1 cellular context compared by ENCODE assay signal in the genomic region with DNA sequence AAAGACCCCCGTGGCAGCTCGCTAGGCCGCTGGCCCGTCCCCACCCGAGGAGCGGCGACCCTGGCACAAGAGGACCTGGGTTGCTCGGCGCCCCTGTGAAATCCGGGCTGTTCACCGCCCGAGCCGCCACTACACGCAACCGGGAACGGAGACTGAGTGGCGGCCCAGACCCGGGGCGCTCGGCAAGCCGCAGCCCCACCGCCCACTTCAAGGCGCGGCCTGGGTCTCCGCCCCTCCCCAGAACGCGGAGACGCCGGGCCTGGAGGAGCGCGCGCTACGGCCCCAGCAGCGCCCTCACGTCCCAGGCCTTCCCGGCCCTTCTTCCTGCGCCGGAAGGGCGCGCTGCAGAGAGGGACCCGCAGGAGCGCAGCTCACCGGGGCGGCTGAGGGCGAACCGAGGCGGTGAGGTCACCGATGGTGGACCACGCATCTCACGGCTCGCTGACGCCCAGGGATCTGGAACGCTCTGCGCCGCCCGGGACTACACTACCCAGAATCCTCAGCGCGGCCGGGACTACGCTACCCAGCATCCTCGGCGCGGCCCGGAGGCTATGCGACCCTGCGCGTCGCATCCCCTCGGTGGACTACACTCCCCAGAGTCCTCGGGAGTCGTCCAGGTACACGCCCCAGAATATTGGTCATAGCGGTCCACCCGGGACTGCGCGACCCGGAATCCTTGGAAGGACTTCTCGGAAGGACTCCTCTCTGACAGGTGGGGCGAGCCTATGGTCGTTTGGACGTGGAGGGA.
A peak's percentile ranks its signal among the peaks of the same experiment; 100 is the strongest.
TF ChIP-seq lines count a peak whose summit lies in the region.

Gene ZNF337 (minus strand): TSS at position 470 of the 748 bp plus-strand sequence. CDS start 10,436 bp downstream, outside the sequence.

TF ChIP-seq in HepG2, 621 proteins besides CTCF, POLR2A, EP300 and RAD21 (continued from another document and continues in another):
- TF ChIP-seq, protein P1, sequence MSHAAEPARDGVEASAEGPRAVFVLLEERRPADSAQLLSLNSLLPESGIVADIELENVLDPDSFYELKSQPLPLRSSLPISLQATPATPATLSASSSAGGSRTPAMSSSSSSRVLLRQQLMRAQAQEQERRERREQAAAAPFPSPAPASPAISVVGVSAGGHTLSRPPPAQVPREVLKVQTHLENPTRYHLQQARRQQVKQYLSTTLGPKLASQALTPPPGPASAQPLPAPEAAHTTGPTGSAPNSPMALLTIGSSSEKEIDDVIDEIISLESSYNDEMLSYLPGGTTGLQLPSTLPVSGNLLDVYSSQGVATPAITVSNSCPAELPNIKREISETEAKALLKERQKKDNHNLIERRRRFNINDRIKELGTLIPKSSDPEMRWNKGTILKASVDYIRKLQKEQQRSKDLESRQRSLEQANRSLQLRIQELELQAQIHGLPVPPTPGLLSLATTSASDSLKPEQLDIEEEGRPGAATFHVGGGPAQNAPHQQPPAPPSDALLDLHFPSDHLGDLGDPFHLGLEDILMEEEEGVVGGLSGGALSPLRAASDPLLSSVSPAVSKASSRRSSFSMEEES (CRISPR knock-in tag; IDR thresholded peaks at IDR 0.05) = peak; percentile 67; the same call in 1 of the 2 replicates
- TF ChIP-seq ZNF296 (CRISPR knock-in tag; conservative IDR thresholded peaks at IDR 0.05) = peak; percentile 69
- TF ChIP-seq ZNF556 (CRISPR knock-in tag; IDR thresholded peaks at IDR 0.05; ENCODE audit: borderline replicate concordance) = peak; percentile 98; the same call in 1 of the 2 replicates
- TF ChIP-seq ZNF546 (CRISPR knock-in tag; conservative IDR thresholded peaks at IDR 0.05) = peak; percentile 52
- peak; percentile 90; the same call in 1 of the 2 replicates for TF ChIP-seq ZNF776 (CRISPR knock-in tag; IDR thresholded peaks at IDR 0.05)
- TF ChIP-seq ZNF354B (CRISPR knock-in tag; IDR thresholded peaks at IDR 0.05) = peak; percentile 97
- TF ChIP-seq TAF15 (IDR thresholded peaks at IDR 0.05; ENCODE audit: low read depth, low read length, poor library complexity, severe bottlenecking) = peak; percentile 96
- peak; percentile 92 for TF ChIP-seq CBFB (CRISPR knock-in tag; IDR thresholded peaks at IDR 0.05)
- peak; percentile 95 for TF ChIP-seq JUND (CRISPR knock-in tag; IDR thresholded peaks at IDR 0.05)
- TF ChIP-seq TCF12 (IDR thresholded peaks at IDR 0.05) = no peak
- peak; percentile 96 for TF ChIP-seq TCF12 (CRISPR knock-in tag; IDR thresholded peaks at IDR 0.05)
- TF ChIP-seq DDIT3 (CRISPR knock-in tag; IDR thresholded peaks at IDR 0.05) = 0 out of 2 replicates have a peak, but pooled peaks have one; percentile 15
- peak; percentile 55; the same call in 1 of the 2 replicates for TF ChIP-seq MED13 (CRISPR knock-in tag; IDR thresholded peaks at IDR 0.05)
- peak; percentile 80; the same call in 1 of the 2 replicates for TF ChIP-seq PCBP1 (IDR thresholded peaks at IDR 0.05; ENCODE audit: borderline replicate concordance, low read depth, low read length)
- TF ChIP-seq JUN (CRISPR knock-in tag; IDR thresholded peaks at IDR 0.05) = peak; percentile 96
- peak; percentile 96 for TF ChIP-seq ZC3H13 (CRISPR knock-in tag; IDR thresholded peaks at IDR 0.05)
- TF ChIP-seq, protein P2, sequence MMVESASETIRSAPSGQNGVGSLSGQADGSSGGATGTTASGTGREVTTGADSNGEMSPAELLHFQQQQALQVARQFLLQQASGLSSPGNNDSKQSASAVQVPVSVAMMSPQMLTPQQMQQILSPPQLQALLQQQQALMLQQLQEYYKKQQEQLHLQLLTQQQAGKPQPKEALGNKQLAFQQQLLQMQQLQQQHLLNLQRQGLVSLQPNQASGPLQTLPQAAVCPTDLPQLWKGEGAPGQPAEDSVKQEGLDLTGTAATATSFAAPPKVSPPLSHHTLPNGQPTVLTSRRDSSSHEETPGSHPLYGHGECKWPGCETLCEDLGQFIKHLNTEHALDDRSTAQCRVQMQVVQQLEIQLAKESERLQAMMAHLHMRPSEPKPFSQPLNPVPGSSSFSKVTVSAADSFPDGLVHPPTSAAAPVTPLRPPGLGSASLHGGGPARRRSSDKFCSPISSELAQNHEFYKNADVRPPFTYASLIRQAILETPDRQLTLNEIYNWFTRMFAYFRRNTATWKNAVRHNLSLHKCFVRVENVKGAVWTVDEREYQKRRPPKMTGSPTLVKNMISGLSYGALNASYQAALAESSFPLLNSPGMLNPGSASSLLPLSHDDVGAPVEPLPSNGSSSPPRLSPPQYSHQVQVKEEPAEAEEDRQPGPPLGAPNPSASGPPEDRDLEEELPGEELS (CRISPR knock-in tag; IDR thresholded peaks at IDR 0.05) = peak; percentile 68
- TF ChIP-seq FOXC1 (CRISPR knock-in tag; IDR thresholded peaks at IDR 0.05; ENCODE audit: borderline replicate concordance) = peak; percentile 99
- peak; percentile 84 for TF ChIP-seq FOSL2 (CRISPR knock-in tag; IDR thresholded peaks at IDR 0.05)
- TF ChIP-seq HNRNPLL (IDR thresholded peaks at IDR 0.05; ENCODE audit: low read depth, low read length, poor library complexity, severe bottlenecking) = peak; percentile 92
- TF ChIP-seq, protein P3, sequence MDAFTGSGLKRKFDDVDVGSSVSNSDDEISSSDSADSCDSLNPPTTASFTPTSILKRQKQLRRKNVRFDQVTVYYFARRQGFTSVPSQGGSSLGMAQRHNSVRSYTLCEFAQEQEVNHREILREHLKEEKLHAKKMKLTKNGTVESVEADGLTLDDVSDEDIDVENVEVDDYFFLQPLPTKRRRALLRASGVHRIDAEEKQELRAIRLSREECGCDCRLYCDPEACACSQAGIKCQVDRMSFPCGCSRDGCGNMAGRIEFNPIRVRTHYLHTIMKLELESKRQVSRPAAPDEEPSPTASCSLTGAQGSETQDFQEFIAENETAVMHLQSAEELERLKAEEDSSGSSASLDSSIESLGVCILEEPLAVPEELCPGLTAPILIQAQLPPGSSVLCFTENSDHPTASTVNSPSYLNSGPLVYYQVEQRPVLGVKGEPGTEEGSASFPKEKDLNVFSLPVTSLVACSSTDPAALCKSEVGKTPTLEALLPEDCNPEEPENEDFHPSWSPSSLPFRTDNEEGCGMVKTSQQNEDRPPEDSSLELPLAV (CRISPR knock-in tag; conservative IDR thresholded peaks at IDR 0.05; ENCODE audit: low read depth) = no peak
- TF ChIP-seq, protein P4, sequence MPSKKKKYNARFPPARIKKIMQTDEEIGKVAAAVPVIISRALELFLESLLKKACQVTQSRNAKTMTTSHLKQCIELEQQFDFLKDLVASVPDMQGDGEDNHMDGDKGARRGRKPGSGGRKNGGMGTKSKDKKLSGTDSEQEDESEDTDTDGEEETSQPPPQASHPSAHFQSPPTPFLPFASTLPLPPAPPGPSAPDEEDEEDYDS (CRISPR knock-in tag; IDR thresholded peaks at IDR 0.05) = peak; percentile 91
- peak; percentile 46 for TF ChIP-seq MLX (CRISPR knock-in tag; IDR thresholded peaks at IDR 0.05)
- peak; percentile 44 for TF ChIP-seq SP5 (CRISPR knock-in tag; IDR thresholded peaks at IDR 0.05; ENCODE audit: borderline replicate concordance, low read depth)
- no peak; the same call in 1 of the 2 replicates for TF ChIP-seq FOXM1 (CRISPR knock-in tag; IDR thresholded peaks at IDR 0.05)
- TF ChIP-seq ZIK1 (CRISPR knock-in tag; IDR thresholded peaks at IDR 0.05; ENCODE audit: borderline replicate concordance, low read depth) = peak; percentile 96
- no peak for TF ChIP-seq ZBTB42 (CRISPR knock-in tag; IDR thresholded peaks at IDR 0.05)
- TF ChIP-seq NFKBIZ (CRISPR knock-in tag; IDR thresholded peaks at IDR 0.05) = peak; percentile 93
- no peak for TF ChIP-seq NFIC (IDR thresholded peaks at IDR 0.05; ENCODE audit: low read length)
- TF ChIP-seq ZNF382 (CRISPR knock-in tag; IDR thresholded peaks at IDR 0.05; ENCODE audit: borderline replicate concordance) = no peak
- TF ChIP-seq ZFP36L1 (CRISPR knock-in tag; IDR thresholded peaks at IDR 0.05) = peak; percentile 42; the same call in 1 of the 2 replicates
- TF ChIP-seq, protein P5, sequence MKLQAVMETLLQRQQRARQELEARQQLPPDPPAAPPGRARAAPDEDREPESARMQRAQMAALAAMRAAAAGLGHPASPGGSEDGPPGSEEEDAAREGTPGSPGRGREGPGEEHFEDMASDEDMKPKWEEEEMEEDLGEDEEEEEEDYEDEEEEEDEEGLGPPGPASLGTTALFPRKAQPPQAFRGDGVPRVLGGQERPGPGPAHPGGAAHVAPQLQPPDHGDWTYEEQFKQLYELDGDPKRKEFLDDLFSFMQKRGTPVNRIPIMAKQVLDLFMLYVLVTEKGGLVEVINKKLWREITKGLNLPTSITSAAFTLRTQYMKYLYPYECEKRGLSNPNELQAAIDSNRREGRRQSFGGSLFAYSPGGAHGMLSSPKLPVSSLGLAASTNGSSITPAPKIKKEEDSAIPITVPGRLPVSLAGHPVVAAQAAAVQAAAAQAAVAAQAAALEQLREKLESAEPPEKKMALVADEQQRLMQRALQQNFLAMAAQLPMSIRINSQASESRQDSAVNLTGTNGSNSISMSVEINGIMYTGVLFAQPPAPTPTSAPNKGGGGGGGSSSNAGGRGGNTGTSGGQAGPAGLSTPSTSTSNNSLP (IDR thresholded peaks at IDR 0.05; ENCODE audit: low read depth, low read length) = 0 out of 2 replicates have a peak, but pooled peaks have one; percentile 54
- TF ChIP-seq ZNF597 (CRISPR knock-in tag; IDR thresholded peaks at IDR 0.05) = peak; percentile 95; the same call in 1 of the 2 replicates
- no peak; the same call in 1 of the 2 replicates for TF ChIP-seq ZNF737 (CRISPR knock-in tag; IDR thresholded peaks at IDR 0.05; ENCODE audit: borderline replicate concordance)
- TF ChIP-seq TERF1 (CRISPR knock-in tag; IDR thresholded peaks at IDR 0.05) = peak; percentile 93; the same call in 1 of the 2 replicates
- TF ChIP-seq, protein P6, sequence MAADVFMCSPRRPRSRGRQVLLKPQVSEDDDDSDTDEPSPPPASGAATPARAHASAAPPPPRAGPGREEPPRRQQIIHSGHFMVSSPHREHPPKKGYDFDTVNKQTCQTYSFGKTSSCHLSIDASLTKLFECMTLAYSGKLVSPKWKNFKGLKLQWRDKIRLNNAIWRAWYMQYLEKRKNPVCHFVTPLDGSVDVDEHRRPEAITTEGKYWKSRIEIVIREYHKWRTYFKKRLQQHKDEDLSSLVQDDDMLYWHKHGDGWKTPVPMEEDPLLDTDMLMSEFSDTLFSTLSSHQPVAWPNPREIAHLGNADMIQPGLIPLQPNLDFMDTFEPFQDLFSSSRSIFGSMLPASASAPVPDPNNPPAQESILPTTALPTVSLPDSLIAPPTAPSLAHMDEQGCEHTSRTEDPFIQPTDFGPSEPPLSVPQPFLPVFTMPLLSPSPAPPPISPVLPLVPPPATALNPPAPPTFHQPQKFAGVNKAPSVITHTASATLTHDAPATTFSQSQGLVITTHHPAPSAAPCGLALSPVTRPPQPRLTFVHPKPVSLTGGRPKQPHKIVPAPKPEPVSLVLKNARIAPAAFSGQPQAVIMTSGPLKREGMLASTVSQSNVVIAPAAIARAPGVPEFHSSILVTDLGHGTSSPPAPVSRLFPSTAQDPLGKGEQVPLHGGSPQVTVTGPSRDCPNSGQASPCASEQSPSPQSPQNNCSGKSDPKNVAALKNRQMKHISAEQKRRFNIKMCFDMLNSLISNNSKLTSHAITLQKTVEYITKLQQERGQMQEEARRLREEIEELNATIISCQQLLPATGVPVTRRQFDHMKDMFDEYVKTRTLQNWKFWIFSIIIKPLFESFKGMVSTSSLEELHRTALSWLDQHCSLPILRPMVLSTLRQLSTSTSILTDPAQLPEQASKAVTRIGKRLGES (CRISPR knock-in tag; IDR thresholded peaks at IDR 0.05; ENCODE audit: borderline replicate concordance) = no peak
- TF ChIP-seq SIN3B (IDR thresholded peaks at IDR 0.05; ENCODE audit: low read length) = peak; percentile 56; the same call in 1 of the 2 replicates
- TF ChIP-seq ARNT (IDR thresholded peaks at IDR 0.05) = no peak
- peak; percentile 99 for TF ChIP-seq ZNF788 (CRISPR knock-in tag; IDR thresholded peaks at IDR 0.05; ENCODE audit: borderline replicate concordance)
